ENCODE assay signal across 21 cellular contexts in genomic region chr5:59142927-59143326, GRCh38.
"Had no signal": no experiment of that assay in that cellular context is flagged by ENCODE, and none has a peak within 500 bp of the region (broad histone marks: within the 10 kb centered on the region; RNA-seq: fewer than 3 reads in every experiment).

No MANE protein-coding gene starts in this region.

- H2AFZ ChIP-seq: hepatocyte had no signal

- ATAC-seq: effector memory CD8-positive, alpha-beta T cell; left colon; natural killer cell; stimulated activated naive B cell treated with anti-CD40 and anti-IgM and Interleukin-4, amounts not matched to agents 10 μg/mL and 1 μg/mL and 100 μg/mL, for 72 hours had no signal

- H3K36me3 ChIP-seq: esophagus squamous epithelium, ovary, sigmoid colon, spleen, thoracic aorta, tibial nerve, upper lobe of left lung had no signal

- H3K4me3 ChIP-seq: esophagus squamous epithelium, hepatocyte, lung, ovary, sigmoid colon, skin epidermis, spleen, thoracic aorta, tibial nerve, upper lobe of left lung had no signal

- H3K9me3 ChIP-seq: esophagus squamous epithelium, ovary, sigmoid colon, spleen, thoracic aorta, tibial nerve, upper lobe of left lung had no signal

- H3K27me3 ChIP-seq: esophagus squamous epithelium, hepatocyte, ovary, sigmoid colon, spleen, tibial nerve, upper lobe of left lung had no signal

- DNase-seq: cerebellar nuclear complex; cortex of kidney; effector memory CD8-positive, alpha-beta T cell; erythroblast; esophagus squamous epithelium; foreskin melanocyte; left colon; natural killer cell; occipital lobe; ovary; posterior cingulate gyrus; retina; sigmoid colon; spleen; stimulated activated naive B cell treated with anti-CD40 and anti-IgM and Interleukin-4, amounts not matched to agents 10 μg/mL and 1 μg/mL and 100 μg/mL, for 72 hours; upper lobe of left lung had no signal

- H3K4me1 ChIP-seq: esophagus squamous epithelium, spleen, tibial nerve, upper lobe of left lung had no signal

- H3K4me2 ChIP-seq: hepatocyte had no signal

- H3K27ac ChIP-seq: esophagus squamous epithelium, hepatocyte, ovary, skin epidermis, spleen, thoracic aorta, tibial nerve, upper lobe of left lung had no signal
